15 cellular contexts compared by ENCODE assay signal in the genomic region with DNA sequence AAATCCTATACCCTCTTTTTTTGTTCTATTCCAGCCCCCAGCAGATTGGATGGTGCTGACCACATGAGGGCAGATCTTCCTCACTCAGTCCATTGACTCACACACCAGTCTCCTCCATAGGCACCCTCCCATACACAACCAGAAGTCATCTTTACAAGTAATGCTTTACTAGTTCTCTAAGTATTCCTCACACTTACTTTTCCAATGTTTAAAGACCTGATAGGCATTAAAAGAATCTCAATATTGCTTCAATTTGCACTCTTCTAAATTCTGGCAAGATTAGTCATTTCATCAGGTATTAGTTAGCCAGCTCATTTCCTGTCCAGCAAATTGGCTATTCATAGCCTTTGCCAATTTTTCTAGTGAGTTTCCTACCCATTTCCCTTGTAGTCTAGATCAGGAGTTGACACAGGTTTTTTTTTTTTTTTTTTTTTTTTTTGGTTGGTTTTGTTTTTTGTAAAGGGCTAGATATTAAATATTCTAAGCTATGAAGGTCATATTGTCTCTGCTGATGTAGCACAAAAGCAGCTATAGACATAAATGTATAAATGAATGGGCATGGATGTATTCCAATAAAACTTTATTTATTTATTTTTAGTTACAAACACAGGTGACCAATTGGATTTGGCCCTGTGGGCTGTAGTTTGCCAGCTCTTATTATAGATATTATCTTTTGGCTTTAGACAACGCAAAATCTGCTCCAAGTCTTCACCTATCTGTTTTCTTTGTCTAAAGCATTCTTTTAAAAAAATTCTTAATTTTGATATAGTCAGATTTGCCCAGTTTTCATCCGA.
A peak's percentile ranks its signal among the peaks of the same experiment; 100 is the strongest.
DNase-seq lines count a peak whose midpoint lies in the region; ATAC-seq lines count a peak whose summit lies in the region.
"Had no signal": no experiment of that assay in that cellular context is flagged by ENCODE, and none has a peak within 500 bp of the region (broad histone marks: within the 10 kb centered on the region; RNA-seq: fewer than 3 reads in every experiment).

No MANE protein-coding gene starts in this region.

- DNase-seq in GM04503 (ENCODE audit: low read depth), result peak; percentile 60
- DNase-seq in RPMI7951 (ENCODE audit: low read depth), result peak; percentile 79
- DNase-seq in dermis microvascular lymphatic vessel endothelial cell (ENCODE audit: low read depth in 2 of 2), result peak; percentile 64 to 79
- DNase-seq in renal cortical epithelial cell (ENCODE audit: low read depth), result peak; percentile 89
- no peak for DNase-seq in middle frontal gyrus (ENCODE audit: extremely low spot score, low spot score)
- DNase-seq in substantia nigra (lab: John Stamatoyannopoulos, UW), result no peak
- DNase-seq in DMS53 (lab: John Stamatoyannopoulos, UW), result no peak
- DNase-seq: activated CD8-positive, alpha-beta T cell treated with anti-CD3 and anti-CD28 coated beads for 36 hours; activated naive CD4-positive, alpha-beta T cell treated with Interleukin-2 at 50 U/mL for 16 hours; Calu3; NCI-H1092 treated with DMSO at 0.1 percent for 48 hours; ovary; T-helper 9 cell had no signal

- no peak for ATAC-seq in HG03460 (IDR thresholded peaks at IDR 0.05; ENCODE audit: unreplicated experiment)
- ATAC-seq: activated CD8-positive, alpha-beta T cell treated with anti-CD3 and anti-CD28 coated beads for 36 hours; Panc1 had no signal

- H3K27ac ChIP-seq in substantia nigra (ENCODE audit: low read depth, low read length, poor library complexity, severe bottlenecking), result no peak overlapping the region
- H3K27ac ChIP-seq: ovary had no signal

Comparison
In these comparisons a context has a peak if more than half of its experiments do, and no peak if none do; other contexts are left out.
1. DNase-seq: peak in GM04503 (single experiment), RPMI7951 (single experiment), dermis microvascular lymphatic vessel endothelial cell (2 of 2) and renal cortical epithelial cell (single experiment); none in middle frontal gyrus (single experiment), substantia nigra (0 of 49) and DMS53 (single experiment).